Comparison of ENCODE assay signal across 14 cellular contexts in the genomic region with DNA sequence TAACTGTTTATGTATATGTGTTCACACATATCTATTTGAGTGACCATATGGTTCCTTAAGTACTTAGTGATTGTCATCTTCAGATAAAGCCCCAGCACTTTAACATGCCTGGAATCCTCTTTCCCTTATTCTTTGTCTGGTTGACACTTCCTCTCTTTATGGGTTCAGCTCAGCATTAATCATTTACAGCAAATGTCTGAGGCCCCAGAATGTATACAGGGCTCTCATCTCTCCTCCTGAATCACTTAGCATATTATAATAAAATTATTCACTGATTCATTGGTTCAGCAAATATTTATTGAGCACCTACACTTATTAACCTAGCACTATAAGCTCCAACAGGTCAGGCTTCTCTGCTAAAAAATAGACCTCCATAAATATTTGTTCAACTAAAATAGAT. TPM values are rescaled to one million over a fixed set of nuclear protein-coding genes. Genes with fewer than 3 reads are reported as not detected.
"Had no signal": no experiment of that assay in that cellular context is flagged by ENCODE, and none has a peak within 500 bp of the region (broad histone marks: within the 10 kb centered on the region; RNA-seq: fewer than 3 reads in every experiment).

No MANE protein-coding gene starts in this region.

- H3K4me1 Mint-ChIP-seq: immature natural killer cell had no signal

- H3K36me3 Mint-ChIP-seq: immature natural killer cell had no signal

- H3K27ac Mint-ChIP-seq: activated B cell treated with CpG ODN at 0.5 μM for 24 hours; activated CD4-positive, alpha-beta T cell treated with anti-CD3 and anti-CD28 coated beads, Interleukin-2, amount 10 ng/mL, durations not matched to agents 24 days and 14 days; activated naive CD4-positive, alpha-beta T cell treated with anti-CD3 and anti-CD28 coated beads, Interleukin-2, amount 50 U/mL, for 24 hours; effector memory CD8-positive, alpha-beta T cell had no signal

- ATAC-seq: effector memory CD8-positive, alpha-beta T cell; left lobe of liver had no signal

- H3K4me3 Mint-ChIP-seq: activated B cell treated with CpG ODN at 0.5 μM for 24 hours; activated CD4-positive, alpha-beta T cell treated with anti-CD3 and anti-CD28 coated beads, Interleukin-2, amount 10 ng/mL, durations not matched to agents 24 days and 14 days; activated naive CD4-positive, alpha-beta T cell treated with anti-CD3 and anti-CD28 coated beads, Interleukin-2, amount 50 U/mL, for 24 hours; effector memory CD8-positive, alpha-beta T cell; immature natural killer cell had no signal

- H3K9me3 ChIP-seq: ovary had no signal

- DNase-seq: activated B cell treated with CpG ODN at 0.5 μM for 24 hours; activated CD4-positive, alpha-beta T cell treated with anti-CD3 and anti-CD28 coated beads, Interleukin-2, amount 10 ng/mL, durations not matched to agents 24 days and 14 days; central memory CD4-positive, alpha-beta T cell; cortex of kidney; effector memory CD8-positive, alpha-beta T cell; immature natural killer cell; ovary; stimulated activated CD4-positive, alpha-beta T cell treated with anti-CD3 and anti-CD28 coated beads, Interleukin-2, amount 100 ng/mL, for 48 hours; stimulated activated naive CD4-positive, alpha-beta T cell treated with Interleukin-2 at 50 U/mL for 16 hours; T1000; trophoblast cell had no signal

- H3K4me3 ChIP-seq: ovary had no signal

- H3K27ac ChIP-seq: ovary had no signal

- H3K9me3 Mint-ChIP-seq: activated B cell treated with CpG ODN at 0.5 μM for 24 hours; effector memory CD8-positive, alpha-beta T cell; immature natural killer cell had no signal

- H3K27me3 Mint-ChIP-seq: activated CD4-positive, alpha-beta T cell treated with anti-CD3 and anti-CD28 coated beads, Interleukin-2, amount 10 ng/mL, durations not matched to agents 24 days and 14 days; activated naive CD4-positive, alpha-beta T cell treated with anti-CD3 and anti-CD28 coated beads, Interleukin-2, amount 50 U/mL, for 24 hours; effector memory CD8-positive, alpha-beta T cell had no signal

RNA-seq across cellular contexts. Expression of gene CD28, which starts 43.5 kb away (rescaled TPM):
- total RNA-seq: activated B cell treated with CpG ODN at 0.5 μM for 24 hours had no signal
- polyA plus RNA-seq: neural cell had no signal
